1 cellular context compared by ENCODE assay signal in genomic region chr12:112199136-112199535, GRCh38.
TF ChIP-seq lines count a peak whose summit lies in the region.

No MANE protein-coding gene starts in this region.

TF ChIP-seq in K562, 482 proteins besides CTCF, POLR2A, EP300 and RAD21 (continued from another document):
- no peak for TF ChIP-seq TCF15 (CRISPR knock-in tag; IDR thresholded peaks at IDR 0.05)
- no peak for TF ChIP-seq ZFP36 (IDR thresholded peaks at IDR 0.05; ENCODE audit: low read depth, low read length, partially characterized antibody)
- no peak for TF ChIP-seq RUNX1 (IDR thresholded peaks at IDR 0.05; ENCODE audit: low read depth)
- peak; percentile 46; the same call in 1 of the 2 replicates for TF ChIP-seq ARID1B (IDR thresholded peaks at IDR 0.05)
- TF ChIP-seq CBFA2T3 (IDR thresholded peaks at IDR 0.05) = peak; percentile 33; the same call in 1 of the 2 replicates
- TF ChIP-seq ARID2 (IDR thresholded peaks at IDR 0.05) = no peak
- TF ChIP-seq PREB (CRISPR knock-in tag; IDR thresholded peaks at IDR 0.05) = no peak
- TF ChIP-seq BRD9 (IDR thresholded peaks at IDR 0.05; ENCODE audit: low read depth, partially characterized antibody) = no peak
- no peak for TF ChIP-seq AFF4 (CRISPR knock-in tag; IDR thresholded peaks at IDR 0.05)
- no peak for TF ChIP-seq SRF (CRISPR knock-in tag; IDR thresholded peaks at IDR 0.05)
- no peak for TF ChIP-seq BCLAF1 (IDR thresholded peaks at IDR 0.05; ENCODE audit: borderline replicate concordance in 1 of 2, control insufficient read depth in 1 of 2, low read depth in 2 of 2, low read length in 1 of 2)
- TF ChIP-seq NELFE (IDR thresholded peaks at IDR 0.05; ENCODE audit: insufficient read depth, insufficient read length) = no peak
- TF ChIP-seq ATF1 (CRISPR knock-in tag; IDR thresholded peaks at IDR 0.05) = no peak
- TF ChIP-seq ATF1 (tag; IDR thresholded peaks at IDR 0.05) = no peak
- TF ChIP-seq RBM25 (IDR thresholded peaks at IDR 0.05; ENCODE audit: low read depth, low read length, severe bottlenecking) = no peak
- no peak for TF ChIP-seq ZNF277 (CRISPR knock-in tag; IDR thresholded peaks at IDR 0.05; ENCODE audit: borderline replicate concordance)
- TF ChIP-seq SMAD2 (IDR thresholded peaks at IDR 0.05; ENCODE audit: low read depth, low read length) = no peak
- no peak for TF ChIP-seq MCM7 (IDR thresholded peaks at IDR 0.05)
- TF ChIP-seq ZNF431 (CRISPR knock-in tag; IDR thresholded peaks at IDR 0.05) = no peak
- peak; percentile 19; the same call in 1 of the 2 replicates for TF ChIP-seq SMARCE1 (IDR thresholded peaks at IDR 0.05)
